In genomic region chr3:46846624-46847542, GRCh38 we compare ENCODE assay signal across 8 cellular contexts. TPM values are rescaled to one million over a fixed set of nuclear protein-coding genes. Genes with fewer than 3 reads are reported as not detected.
DNase-seq lines count a peak whose midpoint lies in the region; ATAC-seq and TF ChIP-seq lines count a peak whose summit lies in the region.

No MANE protein-coding gene starts in this region.

- in situ Hi-C loops in G401 (cut with HindIII; ENCODE audit: low sequenced_read_pairs) = no loop called here

- H3K4me3 Mint-ChIP-seq in HFFc6 (peak overlapping the region; percentile 73; the same call in 1 of the 2 replicates), nephron (peak overlapping the region; percentile 27 to 66 (median 58))

- H3K4me1 Mint-ChIP-seq in HFFc6 (ENCODE audit: low read depth) (peaks cover 18% of the 10 kb centered on the region), nephron (peaks cover 39% of the 10 kb centered on the region)

- H3K27ac Mint-ChIP-seq in HFFc6 (no peak overlapping the region), nephron (peak overlapping the region; percentile 93 to 99 (median 99))

- no peaks in the 10 kb centered on the region for H3K4me1 ChIP-seq in colonic mucosa

- H3K9me3 Mint-ChIP-seq in HFFc6 (peaks cover 5% of the 10 kb centered on the region), nephron (peaks cover 16% of the 10 kb centered on the region)

- no peaks in the 10 kb centered on the region for H3K36me3 ChIP-seq in colonic mucosa

- H3K9me3 ChIP-seq in AG04450 (ENCODE audit: control insufficient read depth, insufficient read depth, low read length) (no peaks in the 10 kb centered on the region), colonic mucosa (no peaks in the 10 kb centered on the region)

- H3K4me3 ChIP-seq in AG04450 (ENCODE audit: low read depth, low read length) (peak overlapping the region; percentile 58; the same call in 1 of the 2 replicates), colonic mucosa (peak overlapping the region; percentile 47)

- intact Hi-C loops in colonic mucosa (cut with DNase I) = no loop called here

- TF ChIP-seq CTCF in AG04450 (IDR thresholded peaks at IDR 0.05; ENCODE audit: low read depth, low read length) (no peak), HFFc6 (IDR thresholded peaks at IDR 0.05) (no peak), colonic mucosa (IDR thresholded peaks at IDR 0.05) (no peak), nephron (IDR thresholded peaks at IDR 0.05; ENCODE audit: unreplicated experiment in 3 of 3) (no peak)

- H3K27me3 ChIP-seq in AG04450 (ENCODE audit: control insufficient read depth, insufficient read depth, low read length) (peaks cover 11% of the 10 kb centered on the region), colonic mucosa (no peaks in the 10 kb centered on the region)

- peaks cover 15% of the 10 kb centered on the region for H3K27me3 Mint-ChIP-seq in HFFc6 (ENCODE audit: insufficient read depth)
- H3K27me3 Mint-ChIP-seq in nephron (ENCODE audit: low read depth) = no peaks in the 10 kb centered on the region

- CTCF ChIA-PET in AG04450 (lab: Charles Lee) = interaction anchor here (0.6 to 4.3 kb wide), 30 partner anchors 11 to 1435 kb away, joined by 3 to 30 read pairs (median 5); no protein-coding TSS in a partner anchor

- H3K27ac ChIP-seq in AG04450 (ENCODE audit: low read depth, low read length) = no peak overlapping the region
- H3K27ac ChIP-seq in colonic mucosa = no peak overlapping the region

- peaks cover 1% of the 10 kb centered on the region; the same call in 1 of the 2 replicates for H3K36me3 Mint-ChIP-seq in HFFc6 (ENCODE audit: low read depth)
- H3K36me3 Mint-ChIP-seq in nephron (ENCODE audit: low read depth) = peaks cover 12% of the 10 kb centered on the region

- no peak for ATAC-seq in GM18867 (IDR thresholded peaks at IDR 0.05; ENCODE audit: unreplicated experiment)

- H3K9ac ChIP-seq in colonic mucosa (ENCODE audit: low read depth in 2 of 2, low read length in 2 of 2) = peak overlapping the region in 1 of 2 donors; percentile 79

- POLR2A ChIA-PET in AG04450 (lab: Yijun Ruan, JAX) = interaction anchor here (0.5 to 0.6 kb wide), 2 partner anchors 126 to 481 kb away, joined by 3 read pairs; no protein-coding TSS in a partner anchor

- DNase-seq in AG04450 (ENCODE audit: low read depth, low spot score) = no peak
- no peak for DNase-seq in HFFc6
- DNase-seq in colonic mucosa = peak; percentile 19
- DNase-seq in 8988T = no peak
- no peak for DNase-seq in G401 (ENCODE audit: low spot score)
- DNase-seq in cerebellar nuclear complex (lab: John Stamatoyannopoulos, UW) = no peak

RNA-seq across cellular contexts. Expression of gene MYL3, which starts 16.4 kb away (rescaled TPM):
- not detected in 2 replicates for polyA plus RNA-seq in AG04450 (2011; rRNA removed)
- polyA minus RNA-seq in AG04450 (2011; rRNA and poly(A)+ RNA removed) = not detected in 2 replicates
- under 1 TPM in 2 of 6 experiments, not detected in 4; 0.30 to 0.31 TPM for total RNA-seq in HFFc6 (2021; fragmentation: NEBNext Ultra II Directional; extraction: Animal tissue kit (Norgen Biotek cat#: 25700))
- total RNA-seq in colonic mucosa = 1 to 10 TPM in 1 of 2 donors, not detected in 1; 1.7 TPM
- total RNA-seq in G401 (2014; rRNA removed; shearing (Covaris generic)) = 5.8 and 7.4 TPM in 2 replicates

RNA-seq across cellular contexts. Expression of gene PTH1R, which starts 30.6 kb away (rescaled TPM):
- polyA plus RNA-seq in AG04450 (2011; rRNA removed) = 0.05 and 0.09 TPM in 2 replicates
- polyA minus RNA-seq in AG04450 (2011; rRNA and poly(A)+ RNA removed) = not detected in 2 replicates
- 1 to 10 TPM in 2 of 6 experiments, under 1 TPM in 3, not detected in 1; 0.09 to 1.4 (median 0.85) TPM for total RNA-seq in HFFc6 (2021; fragmentation: NEBNext Ultra II Directional; extraction: Animal tissue kit (Norgen Biotek cat#: 25700))
- total RNA-seq in colonic mucosa = under 1 TPM; 0.69 to 0.86 TPM
- 14.8 and 23.6 TPM in 2 replicates for total RNA-seq in G401 (2014; rRNA removed; shearing (Covaris generic))
